20 cellular contexts compared by ENCODE assay signal in genomic region chr2:211802611-211803010, GRCh38.
"Had no signal": no experiment of that assay in that cellular context is flagged by ENCODE, and none has a peak within 500 bp of the region (broad histone marks: within the 10 kb centered on the region; RNA-seq: fewer than 3 reads in every experiment).

No MANE protein-coding gene starts in this region.

- H3K9me3 ChIP-seq: left lung, pancreas, thoracic aorta had no signal

- H3K36me3 ChIP-seq: left lung, pancreas, thoracic aorta had no signal

- H3K27ac Mint-ChIP-seq: activated CD4-positive, alpha-beta memory T cell treated with anti-CD3 and anti-CD28 coated beads, Interleukin-2, amount 10 ng/mL, durations not matched to agents 7 days and 5 days; activated naive CD8-positive, alpha-beta T cell; dendritic cell treated with granulocyte-macrophage colony-stimulating factor and Interleukin-4, amounts not matched to agents 40 ng/mL and 50 ng/mL, for 4 days; naive B cell; stimulated activated effector memory CD8-positive, alpha-beta T cell treated with anti-CD3 and anti-CD28 coated beads, Interleukin-12 subunit alpha, Interleukin-12 subunit beta, amount 100 ng/mL, for 72 hours had no signal

- H3K27ac ChIP-seq: foreskin keratinocyte, left lung, pancreas, thoracic aorta had no signal

- H3K27me3 ChIP-seq: foreskin keratinocyte, left lung, pancreas had no signal

- H3K36me3 Mint-ChIP-seq: activated naive CD8-positive, alpha-beta T cell; brain; naive B cell; stimulated activated effector memory CD8-positive, alpha-beta T cell treated with anti-CD3 and anti-CD28 coated beads, Interleukin-12 subunit alpha, Interleukin-12 subunit beta, amount 100 ng/mL, for 72 hours had no signal

- H3K4me1 ChIP-seq: foreskin keratinocyte, left lung, pancreas had no signal

- H3K4me1 Mint-ChIP-seq: activated CD4-positive, alpha-beta memory T cell treated with anti-CD3 and anti-CD28 coated beads, Interleukin-2, amount 10 ng/mL, durations not matched to agents 7 days and 5 days; central memory CD8-positive, alpha-beta T cell; naive B cell; stimulated activated effector memory CD8-positive, alpha-beta T cell treated with anti-CD3 and anti-CD28 coated beads, Interleukin-12 subunit alpha, Interleukin-12 subunit beta, amount 100 ng/mL, for 72 hours had no signal

- H3K9me3 Mint-ChIP-seq: dendritic cell treated with granulocyte-macrophage colony-stimulating factor and Interleukin-4, amounts not matched to agents 40 ng/mL and 50 ng/mL, for 4 days had no signal

- H3K4me3 Mint-ChIP-seq: activated CD4-positive, alpha-beta memory T cell treated with anti-CD3 and anti-CD28 coated beads, Interleukin-2, amount 10 ng/mL, durations not matched to agents 7 days and 5 days; activated naive CD8-positive, alpha-beta T cell; activated T-cell treated with anti-CD3 and anti-CD28 coated beads, Interleukin-2, amount 50 U/mL, for 4 hours; brain; central memory CD8-positive, alpha-beta T cell; dendritic cell treated with granulocyte-macrophage colony-stimulating factor and Interleukin-4, amounts not matched to agents 40 ng/mL and 50 ng/mL, for 4 days; naive B cell; stimulated activated effector memory CD8-positive, alpha-beta T cell treated with anti-CD3 and anti-CD28 coated beads, Interleukin-12 subunit alpha, Interleukin-12 subunit beta, amount 100 ng/mL, for 72 hours had no signal

- H3K27me3 Mint-ChIP-seq: activated CD4-positive, alpha-beta memory T cell treated with anti-CD3 and anti-CD28 coated beads, Interleukin-2, amount 10 ng/mL, durations not matched to agents 7 days and 5 days; activated naive CD8-positive, alpha-beta T cell; brain; central memory CD8-positive, alpha-beta T cell; dendritic cell treated with granulocyte-macrophage colony-stimulating factor and Interleukin-4, amounts not matched to agents 40 ng/mL and 50 ng/mL, for 4 days; naive B cell had no signal

- H3K4me3 ChIP-seq: left lung, pancreas, thoracic aorta had no signal

- DNase-seq: activated CD4-positive, alpha-beta memory T cell treated with anti-CD3 and anti-CD28 coated beads, Interleukin-2, amount 10 ng/mL, durations not matched to agents 7 days and 5 days; activated CD4-positive, alpha-beta T cell treated with anti-CD3 and anti-CD28 coated beads for 4 hours; activated gamma-delta T cell; activated T-cell treated with anti-CD3 and anti-CD28 coated beads, Interleukin-2, amount 50 U/mL, for 4 hours; amniotic stem cell; effector memory CD4-positive, alpha-beta T cell; foreskin keratinocyte; glutamatergic neuron; hypothalamus; kidney; left lung; mammary epithelial cell; naive B cell; pancreas had no signal
